13 cellular contexts compared by ENCODE assay signal in the genomic region with DNA sequence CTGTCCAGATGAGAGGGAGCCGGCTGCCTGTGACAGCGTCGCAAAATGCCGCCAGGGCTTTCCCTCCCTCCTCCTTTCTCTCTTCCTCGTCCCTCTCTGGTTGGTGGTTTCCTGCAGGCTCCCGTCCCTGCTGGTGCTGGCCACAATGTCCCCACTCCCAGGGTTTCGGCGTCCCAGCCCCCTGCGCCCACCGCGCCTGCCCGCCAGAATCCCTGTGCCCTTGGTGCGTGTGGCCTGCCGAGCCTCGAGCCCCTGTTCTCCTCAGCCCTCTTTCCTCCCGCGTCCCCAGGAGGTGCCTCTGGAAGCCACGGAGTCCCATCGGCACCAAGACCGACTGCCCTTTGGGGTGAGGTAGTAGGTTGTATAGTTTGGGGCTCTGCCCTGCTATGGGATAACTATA. TPM values are rescaled to one million over a fixed set of nuclear protein-coding genes. Genes with fewer than 3 reads are reported as not detected.
A peak's percentile ranks its signal among the peaks of the same experiment; 100 is the strongest.
DNase-seq lines count a peak whose midpoint lies in the region; ATAC-seq and TF ChIP-seq lines count a peak whose summit lies in the region.
"Had no signal": no experiment of that assay in that cellular context is flagged by ENCODE, and none has a peak within 500 bp of the region (broad histone marks: within the 10 kb centered on the region; RNA-seq: fewer than 3 reads in every experiment).

No MANE protein-coding gene starts in this region.

- H3K4me3 ChIP-seq in prostate gland (no peak overlapping the region), upper lobe of left lung (no peak overlapping the region)

- H3K4me1 Mint-ChIP-seq in dendritic cell treated with granulocyte-macrophage colony-stimulating factor and Interleukin-4, amounts not matched to agents 40 ng/mL and 50 ng/mL, for 4 days (ENCODE audit: low read depth), result peaks cover 32% of the 10 kb centered on the region
- H3K4me1 Mint-ChIP-seq: central memory CD8-positive, alpha-beta T cell had no signal

- H3K27ac Mint-ChIP-seq in activated naive CD4-positive, alpha-beta T cell treated with anti-CD3 and anti-CD28 coated beads, Interleukin-2, amount 50 U/mL, for 72 hours, result peak overlapping the region; percentile 44 to 75
- H3K27ac Mint-ChIP-seq in dendritic cell treated with granulocyte-macrophage colony-stimulating factor and Interleukin-4, amounts not matched to agents 40 ng/mL and 50 ng/mL, for 4 days, result peak overlapping the region; percentile 27

- intact Hi-C loops in dendritic cell treated with granulocyte-macrophage colony-stimulating factor and Interleukin-4, amounts not matched to agents 40 ng/mL and 50 ng/mL, for 4 days (cut with micrococcal nuclease), result no loop called here
- intact Hi-C loops in prostate gland (cut with DNase I), result loop anchor here (5.0 kb wide), 1 partner anchor 35 kb away; no protein-coding TSS in a partner anchor

- TF ChIP-seq POLR2A in prostate gland (IDR thresholded peaks at IDR 0.05), result no peak
- TF ChIP-seq POLR2A in upper lobe of left lung (IDR thresholded peaks at IDR 0.05), result no peak

- H3K4me3 Mint-ChIP-seq in dendritic cell treated with granulocyte-macrophage colony-stimulating factor and Interleukin-4, amounts not matched to agents 40 ng/mL and 50 ng/mL, for 4 days, result no peak overlapping the region
- H3K4me3 Mint-ChIP-seq: central memory CD8-positive, alpha-beta T cell had no signal

- H3K4me1 ChIP-seq in prostate gland (replicated peaks), result peaks cover 22% of the 10 kb centered on the region
- peaks cover 47 to 71% (median 51%) of the 10 kb centered on the region in 4 donors for H3K4me1 ChIP-seq in upper lobe of left lung

- H3K27me3 ChIP-seq in prostate gland (replicated peaks; ENCODE audit: insufficient read depth), result no peaks in the 10 kb centered on the region
- H3K27me3 ChIP-seq in upper lobe of left lung, result no peaks in the 10 kb centered on the region

- no peaks in the 10 kb centered on the region for H3K9me3 ChIP-seq in prostate gland
- H3K9me3 ChIP-seq in upper lobe of left lung, result no peaks in the 10 kb centered on the region

- H3K36me3 ChIP-seq in prostate gland, result peaks cover 9 to 23% of the 10 kb centered on the region in 2 donors
- H3K36me3 ChIP-seq in upper lobe of left lung, result peaks cover 3 to 69% (median 44%) of the 10 kb centered on the region in 4 donors

- 68% methylated on average over 20 of the region's 20 CpGs for WGBS in prostate gland
- 79 to 83% methylated on average over 18 to 20 of the region's 20 CpGs for WGBS in upper lobe of left lung, 2 donors

- no peak for ATAC-seq in activated naive CD4-positive, alpha-beta T cell treated with anti-CD3 and anti-CD28 coated beads, Interleukin-2, amount 50 U/mL, for 72 hours
- ATAC-seq in upper lobe of left lung (ENCODE audit: low FRiP score in 2 of 2), result no peak

- DNase-seq in activated naive CD4-positive, alpha-beta T cell treated with anti-CD3 and anti-CD28 coated beads, Interleukin-2, amount 50 U/mL, for 72 hours (ENCODE audit: low spot score in 2 of 2), result no peak
- no peak for DNase-seq in activated naive CD4-positive, alpha-beta T cell treated with anti-CD3 and anti-CD28 coated beads, Interleukin-2, amount 50 U/mL, for 16 hours
- DNase-seq in prostate gland (ENCODE audit: low spot score) (no peak), upper lobe of left lung (peak in 1 of 2 donors; percentile 83), middle frontal gyrus (ENCODE audit: extremely low spot score, low spot score) (no peak), foreskin melanocyte (no peak), NCI-H1417 (lab: John Stamatoyannopoulos, UW) (no peak)
- DNase-seq: activated effector memory CD4-positive, alpha-beta T cell treated with anti-CD3 and anti-CD28 coated beads, Interleukin-2, amount 50 U/mL, for 16 hours; COR-L47; NCI-H1930; NCI-H526 treated with DMSO at 0.1 percent for 48 hours had no signal

- TF ChIP-seq EP300 in upper lobe of left lung (IDR thresholded peaks at IDR 0.05), result no peak

- H3K27ac ChIP-seq in prostate gland, result peak overlapping the region; percentile 78 to 89
- H3K27ac ChIP-seq in upper lobe of left lung, result peak overlapping the region; percentile 27 to 93 (median 69)

- H3K36me3 Mint-ChIP-seq in activated naive CD4-positive, alpha-beta T cell treated with anti-CD3 and anti-CD28 coated beads, Interleukin-2, amount 50 U/mL, for 72 hours, result no peaks in the 10 kb centered on the region
- H3K36me3 Mint-ChIP-seq in dendritic cell treated with granulocyte-macrophage colony-stimulating factor and Interleukin-4, amounts not matched to agents 40 ng/mL and 50 ng/mL, for 4 days (ENCODE audit: low read depth), result peaks cover 79% of the 10 kb centered on the region

- TF ChIP-seq CTCF in prostate gland (IDR thresholded peaks at IDR 0.05), result no peak
- TF ChIP-seq CTCF in upper lobe of left lung (IDR thresholded peaks at IDR 0.05), result no peak

- H3K27me3 Mint-ChIP-seq in dendritic cell treated with granulocyte-macrophage colony-stimulating factor and Interleukin-4, amounts not matched to agents 40 ng/mL and 50 ng/mL, for 4 days, result peaks cover 2% of the 10 kb centered on the region
- H3K27me3 Mint-ChIP-seq: central memory CD8-positive, alpha-beta T cell had no signal

- no peaks in the 10 kb centered on the region for H3K9me3 Mint-ChIP-seq in activated naive CD4-positive, alpha-beta T cell treated with anti-CD3 and anti-CD28 coated beads, Interleukin-2, amount 50 U/mL, for 72 hours
- H3K9me3 Mint-ChIP-seq in dendritic cell treated with granulocyte-macrophage colony-stimulating factor and Interleukin-4, amounts not matched to agents 40 ng/mL and 50 ng/mL, for 4 days, result no peaks in the 10 kb centered on the region
- H3K9me3 Mint-ChIP-seq: central memory CD8-positive, alpha-beta T cell had no signal

RNA-seq across cellular contexts. Expression of a gene that starts 37.9 kb away (rescaled TPM):
- 10 to 100 TPM; 10.8 to 13.1 TPM for total RNA-seq in activated naive CD4-positive, alpha-beta T cell treated with anti-CD3 and anti-CD28 coated beads, Interleukin-2, amount 50 U/mL, for 72 hours
- 10 to 100 TPM; 21.2 to 27.3 TPM for total RNA-seq in prostate gland
- total RNA-seq in upper lobe of left lung, result 10 to 100 TPM; 10.2 to 27.0 (median 20.9) TPM
